ENCODE assay signal across 21 cellular contexts in the genomic region with DNA sequence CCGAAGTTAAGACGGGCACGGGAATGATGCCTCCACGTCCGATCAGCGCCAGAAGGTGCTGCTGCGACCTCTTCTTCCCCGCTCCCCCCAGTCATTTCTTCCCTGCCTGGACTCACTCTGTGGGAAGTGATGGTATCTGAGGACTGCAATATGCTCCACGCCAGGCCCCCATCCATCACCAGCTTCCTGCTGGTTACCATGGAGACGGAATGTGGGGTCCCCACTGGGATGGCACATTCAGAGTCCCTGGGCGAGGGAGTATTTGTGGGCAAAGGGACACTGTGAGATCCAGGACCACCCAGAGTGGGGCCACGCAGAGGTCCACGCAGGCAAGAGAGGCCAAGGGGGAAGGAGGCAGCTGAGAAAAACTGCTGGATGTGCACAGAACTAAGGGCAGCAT. TPM values are rescaled to one million over a fixed set of nuclear protein-coding genes. Genes with fewer than 3 reads are reported as not detected.
DNase-seq lines count a peak whose midpoint lies in the region; ATAC-seq lines count a peak whose summit lies in the region.
"Had no signal": no experiment of that assay in that cellular context is flagged by ENCODE, and none has a peak within 500 bp of the region (broad histone marks: within the 10 kb centered on the region; RNA-seq: fewer than 3 reads in every experiment).

No MANE protein-coding gene starts in this region.

- DNase-seq in activated CD4-positive, alpha-beta T cell treated with anti-CD3 and anti-CD28 coated beads for 36 hours = no peak
- DNase-seq in activated CD4-positive, alpha-beta T cell treated with anti-CD3 and anti-CD28 coated beads for 4 hours = no peak
- no peak for DNase-seq in CD4-positive, CD25-positive, alpha-beta regulatory T cell
- no peak for DNase-seq in central memory CD8-positive, alpha-beta T cell (ENCODE audit: low spot score in 2 of 2)
- DNase-seq in mesenteric fat pad (ENCODE audit: low spot score) (peak; percentile 74), H4 (ENCODE audit: low spot score) (no peak), occipital lobe (lab: John Stamatoyannopoulos, UW) (no peak)
- DNase-seq: BE2C, GDM1, GOT3, HFFc6, KG1, NCI-H1436 treated with DMSO at 0.1 percent for 48 hours, NCI-H2081 treated with DMSO at 0.1 percent for 48 hours, NCI-H510A, NCI-H82, PC-3 had no signal

- H3K4me1 Mint-ChIP-seq in activated CD4-positive, alpha-beta T cell treated with anti-CD3 and anti-CD28 coated beads for 36 hours = peaks cover 51% of the 10 kb centered on the region
- H3K4me1 Mint-ChIP-seq in CD4-positive, CD25-positive, alpha-beta regulatory T cell = peaks cover 13 to 53% (median 27%) of the 10 kb centered on the region in 4 donors
- H3K4me1 Mint-ChIP-seq in central memory CD8-positive, alpha-beta T cell = peaks cover 66% of the 10 kb centered on the region

- CTCF ChIA-PET in activated CD4-positive, alpha-beta T cell treated with anti-CD3 and anti-CD28 coated beads for 36 hours (lab: Charles Lee) = interaction anchor here (0.7 kb wide), 1 partner anchor 61 kb away, joined by 3 read pairs; no protein-coding TSS in a partner anchor

- peaks cover 61% of the 10 kb centered on the region for H3K36me3 Mint-ChIP-seq in activated CD4-positive, alpha-beta T cell treated with anti-CD3 and anti-CD28 coated beads for 36 hours (ENCODE audit: low read depth)
- peaks cover 41% of the 10 kb centered on the region for H3K36me3 Mint-ChIP-seq in CD4-positive, CD25-positive, alpha-beta regulatory T cell
- H3K36me3 Mint-ChIP-seq in central memory CD8-positive, alpha-beta T cell (ENCODE audit: insufficient read depth) = peaks cover 21% of the 10 kb centered on the region

- H3K27ac Mint-ChIP-seq in activated CD4-positive, alpha-beta T cell treated with anti-CD3 and anti-CD28 coated beads for 36 hours = no peak overlapping the region
- H3K27ac Mint-ChIP-seq in CD4-positive, CD25-positive, alpha-beta regulatory T cell = peak overlapping the region in 2 of 3 donors; percentile 51 to 52
- H3K27ac Mint-ChIP-seq in central memory CD8-positive, alpha-beta T cell (ENCODE audit: low read depth) = peak overlapping the region; percentile 70
- H3K27ac Mint-ChIP-seq: HFFc6 had no signal

- peaks cover 32% of the 10 kb centered on the region for H3K36me3 ChIP-seq in CD4-positive, CD25-positive, alpha-beta regulatory T cell (ENCODE audit: control insufficient read depth, insufficient read depth, low read length)
- H3K36me3 ChIP-seq: BE2C had no signal

- no peak overlapping the region for H3K4me3 ChIP-seq in CD4-positive, CD25-positive, alpha-beta regulatory T cell (ENCODE audit: low read depth, low read length)
- H3K4me3 ChIP-seq: GM12878 had no signal

- no peaks in the 10 kb centered on the region for H3K9me3 Mint-ChIP-seq in activated CD4-positive, alpha-beta T cell treated with anti-CD3 and anti-CD28 coated beads for 36 hours (ENCODE audit: low read depth)
- H3K9me3 Mint-ChIP-seq in CD4-positive, CD25-positive, alpha-beta regulatory T cell = no peaks in the 10 kb centered on the region
- no peaks in the 10 kb centered on the region for H3K9me3 Mint-ChIP-seq in central memory CD8-positive, alpha-beta T cell

- ATAC-seq in activated CD4-positive, alpha-beta T cell treated with anti-CD3 and anti-CD28 coated beads for 36 hours = peak; percentile 44
- ATAC-seq in CD4-positive, CD25-positive, alpha-beta regulatory T cell (ENCODE audit: low read depth in 2 of 2) = no peak
- no peak for ATAC-seq in central memory CD8-positive, alpha-beta T cell (replicated peaks; ENCODE audit: extremely low read depth, poor library complexity, severe bottlenecking)
- ATAC-seq in HG03520 (IDR thresholded peaks at IDR 0.05; ENCODE audit: unreplicated experiment) = no peak
- ATAC-seq: GM12878, PC-3 had no signal

- POLR2A ChIA-PET in activated CD4-positive, alpha-beta T cell treated with anti-CD3 and anti-CD28 coated beads for 36 hours (lab: Charles Lee) = interaction anchor here (0.7 kb wide), 1 partner anchor 13 kb away, joined by 4 read pairs; no protein-coding TSS in a partner anchor

- H3K27me3 ChIP-seq in CD4-positive, CD25-positive, alpha-beta regulatory T cell (ENCODE audit: control insufficient read depth, insufficient read depth, low read length) = no peaks in the 10 kb centered on the region
- H3K27me3 ChIP-seq: BE2C had no signal

- H3K4me3 Mint-ChIP-seq in activated CD4-positive, alpha-beta T cell treated with anti-CD3 and anti-CD28 coated beads for 36 hours = no peak overlapping the region
- no peak overlapping the region for H3K4me3 Mint-ChIP-seq in CD4-positive, CD25-positive, alpha-beta regulatory T cell
- H3K4me3 Mint-ChIP-seq in central memory CD8-positive, alpha-beta T cell = no peak overlapping the region
- H3K4me3 Mint-ChIP-seq: HFFc6 had no signal

- no peaks in the 10 kb centered on the region for H3K9me3 ChIP-seq in CD4-positive, CD25-positive, alpha-beta regulatory T cell (ENCODE audit: control insufficient read depth in 2 of 2, low read length in 2 of 2)
- H3K9me3 ChIP-seq: BE2C had no signal

- H3K27me3 Mint-ChIP-seq in activated CD4-positive, alpha-beta T cell treated with anti-CD3 and anti-CD28 coated beads for 36 hours = no peaks in the 10 kb centered on the region
- H3K27me3 Mint-ChIP-seq in CD4-positive, CD25-positive, alpha-beta regulatory T cell = no peaks in the 10 kb centered on the region
- no peaks in the 10 kb centered on the region for H3K27me3 Mint-ChIP-seq in central memory CD8-positive, alpha-beta T cell

- intact Hi-C loops in activated CD4-positive, alpha-beta T cell treated with anti-CD3 and anti-CD28 coated beads for 36 hours (cut with DNase I, micrococcal nuclease) = no loop called here

- peaks cover 2% of the 10 kb centered on the region for H3K4me1 ChIP-seq in CD4-positive, CD25-positive, alpha-beta regulatory T cell (ENCODE audit: control insufficient read depth, insufficient read depth, low read length, poor library complexity, severe bottlenecking)
- H3K4me1 ChIP-seq: BE2C had no signal

- no peak overlapping the region for H3K27ac ChIP-seq in CD4-positive, CD25-positive, alpha-beta regulatory T cell (ENCODE audit: insufficient read depth, low read length, poor library complexity, severe bottlenecking)
- H3K27ac ChIP-seq: 22Rv1, RWPE1 had no signal

RNA-seq across cellular contexts. Expression of gene CARD11, which starts 39.7 kb away (rescaled TPM):
- total RNA-seq in activated CD4-positive, alpha-beta T cell treated with anti-CD3 and anti-CD28 coated beads for 36 hours = 100 to 1,000 TPM; 108 to 118 TPM
- 118 TPM for total RNA-seq in CD4-positive, CD25-positive, alpha-beta regulatory T cell
- polyA plus RNA-seq in CD4-positive, CD25-positive, alpha-beta regulatory T cell = 10 to 100 TPM in 2 of 4 donors, 1 to 10 TPM in 2; 7.1 to 11.6 (median 10.0) TPM
- total RNA-seq in mesenteric fat pad (0.42 TPM), occipital lobe (0.31 TPM)
- 0.04 TPM in 1 of 2 replicates, not detected in the other for total RNA-seq in H4 (2014; rRNA removed; shearing (Covaris generic))
- total RNA-seq: HFFc6, PC-3 had no signal

Comparison
In these comparisons a context has a peak if more than half of its experiments do, and no peak if none do; other contexts are left out.
1. RNA of gene CARD11, which starts 39.7 kb away (total RNA-seq): 108 to 118 TPM in activated CD4-positive, alpha-beta T cell treated with anti-CD3 and anti-CD28 coated beads for 36 hours and 118 TPM in CD4-positive, CD25-positive, alpha-beta regulatory T cell (single experiment); 0.42 TPM in mesenteric fat pad (single experiment), 0.31 TPM in occipital lobe (single experiment) and 0.04 TPM in H4; every median in the first group is over 10 times any median in the second.